In the genomic region with DNA sequence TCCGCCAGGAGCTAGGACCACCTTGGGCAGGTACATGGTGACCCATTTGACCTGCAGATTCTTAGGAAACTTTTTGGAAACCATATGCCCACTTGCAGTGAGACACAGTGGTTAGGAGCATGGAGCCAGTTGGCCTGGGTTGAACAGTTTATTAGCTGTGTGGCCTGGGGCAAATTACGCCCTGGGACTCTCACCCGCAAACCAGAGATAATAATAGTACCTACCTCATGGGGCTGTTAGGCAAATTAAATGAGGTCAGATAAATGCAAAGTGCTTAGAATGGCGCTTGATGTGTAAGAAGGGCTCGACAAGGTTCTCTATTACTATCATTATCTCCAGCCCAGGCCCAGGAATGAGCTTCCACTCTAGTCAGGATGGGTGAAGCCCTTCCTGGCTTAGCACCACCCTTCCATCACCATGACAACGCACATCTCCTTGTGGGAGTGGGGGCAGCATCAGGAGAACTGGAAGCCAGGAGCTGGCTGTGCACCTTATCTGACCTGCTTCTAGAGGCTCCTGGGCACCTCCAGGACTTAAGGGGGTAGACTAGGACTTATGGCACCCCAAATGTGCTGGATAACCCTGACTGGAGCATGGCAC, we compare ENCODE assay signal across 12 cellular contexts. TPM values are rescaled to one million over a fixed set of nuclear protein-coding genes. Genes with fewer than 3 reads are reported as not detected.
DNase-seq lines count a peak whose midpoint lies in the region; ATAC-seq lines count a peak whose summit lies in the region.
"Had no signal": no experiment of that assay in that cellular context is flagged by ENCODE, and none has a peak within 500 bp of the region (broad histone marks: within the 10 kb centered on the region; RNA-seq: fewer than 3 reads in every experiment).

No MANE protein-coding gene starts in this region.

- no peaks in the 10 kb centered on the region for H3K36me3 Mint-ChIP-seq in stimulated activated naive B cell treated with anti-CD40 and anti-IgM and Interleukin-4, amounts not matched to agents 10 μg/mL and 1 μg/mL and 100 μg/mL, for 72 hours
- H3K36me3 Mint-ChIP-seq: activated naive CD8-positive, alpha-beta T cell treated with anti-CD3 and anti-CD28 coated beads for 36 hours; naive thymus-derived CD4-positive, alpha-beta T cell had no signal

- peaks cover 27 to 34% of the 10 kb centered on the region in 2 donors for H3K4me1 Mint-ChIP-seq in stimulated activated naive B cell treated with anti-CD40 and anti-IgM and Interleukin-4, amounts not matched to agents 10 μg/mL and 1 μg/mL and 100 μg/mL, for 72 hours

- H3K4me3 Mint-ChIP-seq in stimulated activated naive B cell treated with anti-CD40 and anti-IgM and Interleukin-4, amounts not matched to agents 10 μg/mL and 1 μg/mL and 100 μg/mL, for 72 hours: no peak overlapping the region
- H3K4me3 Mint-ChIP-seq: activated naive CD8-positive, alpha-beta T cell treated with anti-CD3 and anti-CD28 coated beads for 36 hours; naive thymus-derived CD4-positive, alpha-beta T cell; stimulated activated naive CD8-positive, alpha-beta T cell treated with anti-CD3 and anti-CD28 coated beads, Interleukin-15, amount 100 ng/mL, for 72 hours had no signal

- H3K9me3 Mint-ChIP-seq in stimulated activated naive B cell treated with anti-CD40 and anti-IgM and Interleukin-4, amounts not matched to agents 10 μg/mL and 1 μg/mL and 100 μg/mL, for 72 hours: no peaks in the 10 kb centered on the region
- H3K9me3 Mint-ChIP-seq: activated naive CD8-positive, alpha-beta T cell treated with anti-CD3 and anti-CD28 coated beads for 36 hours; stimulated activated naive CD8-positive, alpha-beta T cell treated with anti-CD3 and anti-CD28 coated beads, Interleukin-15, amount 100 ng/mL, for 72 hours had no signal

- ATAC-seq in HG02759 (IDR thresholded peaks at IDR 0.05; ENCODE audit: unreplicated experiment) (peak; percentile 66), GM21717 (IDR thresholded peaks at IDR 0.05; ENCODE audit: unreplicated experiment) (no peak)
- ATAC-seq in stimulated activated naive B cell treated with anti-CD40 and anti-IgM and Interleukin-4, amounts not matched to agents 10 μg/mL and 1 μg/mL and 100 μg/mL, for 72 hours (replicated peaks): peak; percentile 48 to 66
- ATAC-seq: naive thymus-derived CD4-positive, alpha-beta T cell; stimulated activated naive CD8-positive, alpha-beta T cell treated with anti-CD3 and anti-CD28 coated beads, Interleukin-15, amount 100 ng/mL, for 72 hours had no signal

- DNase-seq in NCI-H748 (lab: John Stamatoyannopoulos, UW; ENCODE audit: unreplicated experiment) (peak; percentile 34), NCI-H748 treated with DMSO at 0.1 percent for 48 hours (lab: John Stamatoyannopoulos, UW) (no peak), RPMI7951 (ENCODE audit: low read depth) (peak; percentile 83), NOMO-1 treated with dmso at 0.1 percent for 144 hours (lab: John Stamatoyannopoulos, UW; ENCODE audit: unreplicated experiment) (no peak), SW 1271 (lab: John Stamatoyannopoulos, UW) (no peak)
- DNase-seq in stimulated activated naive B cell treated with anti-CD40 and anti-IgM and Interleukin-4, amounts not matched to agents 10 μg/mL and 1 μg/mL and 100 μg/mL, for 72 hours: no peak
- DNase-seq: activated naive CD8-positive, alpha-beta T cell treated with anti-CD3 and anti-CD28 coated beads for 36 hours; naive thymus-derived CD4-positive, alpha-beta T cell; Right ventricle myocardium superior; stimulated activated naive CD8-positive, alpha-beta T cell treated with anti-CD3 and anti-CD28 coated beads, Interleukin-15, amount 100 ng/mL, for 72 hours had no signal

- H3K27me3 Mint-ChIP-seq in stimulated activated naive B cell treated with anti-CD40 and anti-IgM and Interleukin-4, amounts not matched to agents 10 μg/mL and 1 μg/mL and 100 μg/mL, for 72 hours: peaks cover 66 to 90% of the 10 kb centered on the region in 2 donors

- H3K27ac Mint-ChIP-seq in stimulated activated naive B cell treated with anti-CD40 and anti-IgM and Interleukin-4, amounts not matched to agents 10 μg/mL and 1 μg/mL and 100 μg/mL, for 72 hours: no peak overlapping the region
- H3K27ac Mint-ChIP-seq: activated naive CD8-positive, alpha-beta T cell treated with anti-CD3 and anti-CD28 coated beads for 36 hours; naive thymus-derived CD4-positive, alpha-beta T cell; stimulated activated naive CD8-positive, alpha-beta T cell treated with anti-CD3 and anti-CD28 coated beads, Interleukin-15, amount 100 ng/mL, for 72 hours had no signal

RNA-seq across cellular contexts. Expression of gene SYT12, which starts 5.1 kb away (rescaled TPM):
- under 0.01 and 0.60 TPM in 2 replicates for total RNA-seq in RPMI7951 (2014; rRNA removed; shearing (Covaris generic))
- total RNA-seq: activated naive CD8-positive, alpha-beta T cell treated with anti-CD3 and anti-CD28 coated beads for 36 hours; naive thymus-derived CD4-positive, alpha-beta T cell had no signal

RNA-seq across cellular contexts. Expression of gene RHOD, which starts 28.6 kb away (rescaled TPM):
- total RNA-seq in RPMI7951 (2014; rRNA removed; shearing (Covaris generic)): 3.1 and 3.9 TPM in 2 replicates

RNA-seq across cellular contexts. Expression of gene C11orf86, which starts 52.9 kb away (rescaled TPM):
- not detected in 2 replicates for total RNA-seq in RPMI7951 (2014; rRNA removed; shearing (Covaris generic))
- total RNA-seq: activated naive CD8-positive, alpha-beta T cell treated with anti-CD3 and anti-CD28 coated beads for 36 hours; naive thymus-derived CD4-positive, alpha-beta T cell; Right ventricle myocardium superior had no signal

Comparison
In these comparisons a context has a peak if more than half of its experiments do, and no peak if none do; other contexts are left out.
1. DNase-seq: peak in NCI-H748 (single experiment) and RPMI7951 (single experiment); none in NCI-H748 treated with DMSO at 0.1 percent for 48 hours (single experiment), stimulated activated naive B cell treated with anti-CD40 and anti-IgM and Interleukin-4, amounts not matched to agents 10 μg/mL and 1 μg/mL and 100 μg/mL, for 72 hours (single experiment), NOMO-1 treated with dmso at 0.1 percent for 144 hours (single experiment) and SW 1271 (0 of 2).